Comparison of ENCODE assay signal across 1 cellular context in genomic region chr14:54754623-54755386, GRCh38.
A peak's percentile ranks its signal among the peaks of the same experiment; 100 is the strongest.
TF ChIP-seq lines count a peak whose summit lies in the region.

No MANE protein-coding gene starts in this region.

TF ChIP-seq in K562, 482 proteins besides CTCF, POLR2A, EP300 and RAD21 (continued from another document and continues in another):
- TF ChIP-seq KDM5B (IDR thresholded peaks at IDR 0.05; ENCODE audit: insufficient replicate concordance, low read depth, low read length) (no peak), HIVEP1 (CRISPR knock-in tag; IDR thresholded peaks at IDR 0.05) (no peak), PCBP2 (IDR thresholded peaks at IDR 0.05; ENCODE audit: low read depth, low read length, poor library complexity, severe bottlenecking) (no peak), PRMT5 (CRISPR knock-in tag; IDR thresholded peaks at IDR 0.05) (no peak), CTCFL (IDR thresholded peaks at IDR 0.05; ENCODE audit: borderline replicate concordance, insufficient read depth, low read depth, low read length, poor library complexity, severe bottlenecking) (no peak), TCF15 (CRISPR knock-in tag; IDR thresholded peaks at IDR 0.05) (no peak), MCM2 (IDR thresholded peaks at IDR 0.05; ENCODE audit: low read depth) (no peak), TFAM (CRISPR knock-in tag; conservative IDR thresholded peaks at IDR 0.05) (no peak), THRB (CRISPR knock-in tag; conservative IDR thresholded peaks at IDR 0.05) (no peak), CREB3 (tag; conservative IDR thresholded peaks at IDR 0.05; ENCODE audit: low read depth) (no peak), ZNF311 (CRISPR knock-in tag; IDR thresholded peaks at IDR 0.05) (peak; percentile 2; the same call in 1 of the 2 replicates), ZNF318 (IDR thresholded peaks at IDR 0.05; ENCODE audit: borderline replicate concordance in 1 of 2, low read depth in 1 of 2) (peak in 1 of 2 experiments; percentile 76; a peak in 2 of 4 replicates), ZEB2 (IDR thresholded peaks at IDR 0.05) (peak; percentile 83; the same call in 1 of the 2 replicates), GABPB1 (CRISPR knock-in tag; IDR thresholded peaks at IDR 0.05) (peak; percentile 13; the same call in 1 of the 2 replicates), PHTF2 (CRISPR knock-in tag; IDR thresholded peaks at IDR 0.05) (no peak), CBX8 (IDR thresholded peaks at IDR 0.05; ENCODE audit: borderline replicate concordance, extremely low read depth, low read depth, low read length, poor library complexity, severe bottlenecking) (no peak), CTBP1 (IDR thresholded peaks at IDR 0.05; ENCODE audit: borderline replicate concordance) (peak; percentile 88), KHSRP (IDR thresholded peaks at IDR 0.05) (peak; percentile 67; the same call in 1 of the 2 replicates), KDM4B (IDR thresholded peaks at IDR 0.05; ENCODE audit: borderline replicate concordance in 2 of 2, low read depth in 1 of 2) (no peak), FOXP1 (CRISPR knock-in tag; IDR thresholded peaks at IDR 0.05) (no peak), MTA3 (IDR thresholded peaks at IDR 0.05; ENCODE audit: borderline replicate concordance) (peak; percentile 65; the same call in 1 of the 2 replicates), SPI1 (IDR thresholded peaks at IDR 0.05; ENCODE audit: borderline replicate concordance, low read depth, low read length) (no peak), ZNF639 (CRISPR knock-in tag; conservative IDR thresholded peaks at IDR 0.05 in 1 of 2, IDR thresholded peaks at IDR 0.05 in 1 of 2) (no peak; a peak in 1 of 4 replicates), ZNF12 (CRISPR knock-in tag; IDR thresholded peaks at IDR 0.05) (no peak), TBP (optimal IDR thresholded peaks at IDR 0.05; ENCODE audit: low read depth, low read length) (peak; percentile 53), GATAD2B (IDR thresholded peaks at IDR 0.05; ENCODE audit: borderline replicate concordance) (peak; percentile 78), IFI16 (CRISPR knock-in tag; IDR thresholded peaks at IDR 0.05) (no peak), KLF16 (IDR thresholded peaks at IDR 0.05) (peak; percentile 90), TEAD2 (tag; IDR thresholded peaks at IDR 0.05) (no peak), ZNF354B (CRISPR knock-in tag; IDR thresholded peaks at IDR 0.05) (no peak), ZNF407 (IDR thresholded peaks at IDR 0.05; ENCODE audit: low read depth) (no peak), NCOA4 (IDR thresholded peaks at IDR 0.05; ENCODE audit: partially characterized antibody) (no peak), POLR2G (IDR thresholded peaks at IDR 0.05; ENCODE audit: low read depth, low read length) (no peak), ARID2 (IDR thresholded peaks at IDR 0.05) (no peak)
